ENCODE assay signal across 8 cellular contexts in genomic region chr10:44978570-44979280, GRCh38. TPM values are rescaled to one million over a fixed set of nuclear protein-coding genes. Genes with fewer than 3 reads are reported as not detected.
DNase-seq lines count a peak whose midpoint lies in the region; ATAC-seq and TF ChIP-seq lines count a peak whose summit lies in the region.

Gene DEPP1, minus strand, starts transcription at chr10:44978809. Its CDS starts 779 bp downstream, at chr10:44978030.

- H3K4me1 Mint-ChIP-seq in activated naive CD4-positive, alpha-beta T cell treated with anti-CD3 and anti-CD28 coated beads, Interleukin-2, amount 10 ng/mL, durations not matched to agents 7 days and 5 days: peaks cover 24% of the 10 kb centered on the region

- CTCF ChIA-PET in activated naive CD4-positive, alpha-beta T cell treated with anti-CD3 and anti-CD28 coated beads, Interleukin-2, amount 10 ng/mL, durations not matched to agents 7 days and 5 days (lab: Charles Lee): interaction anchor here (0.8 to 2.0 kb wide), 6 partner anchors 11 to 46 kb away, joined by 3 to 11 read pairs (median 3); partner anchors contain the start of gene ZNF22

- peaks cover 58 to 100% (median 66%) of the 10 kb centered on the region in 3 donors for H3K4me1 ChIP-seq in esophagus squamous epithelium

- intact Hi-C loops in esophagus squamous epithelium (cut with DNase I): no loop called here

- peaks cover 18% of the 10 kb centered on the region for H3K27me3 Mint-ChIP-seq in activated naive CD4-positive, alpha-beta T cell treated with anti-CD3 and anti-CD28 coated beads, Interleukin-2, amount 10 ng/mL, durations not matched to agents 7 days and 5 days

- no peak for ATAC-seq in HG03139 (IDR thresholded peaks at IDR 0.05; ENCODE audit: unreplicated experiment)

- peak; percentile 64 for DNase-seq in activated naive CD4-positive, alpha-beta T cell treated with anti-CD3 and anti-CD28 coated beads, Interleukin-2, amount 10 ng/mL, durations not matched to agents 7 days and 5 days
- DNase-seq in activated naive CD4-positive, alpha-beta T cell treated with anti-CD3 and anti-CD28 coated beads, Interleukin-2, amount 50 U/mL, for 16 hours: no peak
- peak; percentile 48 for DNase-seq in NCI-H1048 (lab: John Stamatoyannopoulos, UW)
- peak; percentile 29 to 72 for DNase-seq in SW 1271 (lab: John Stamatoyannopoulos, UW)
- peak; percentile 19 for DNase-seq in esophagus squamous epithelium (lab: John Stamatoyannopoulos, UW)
- DNase-seq in mucosa of gallbladder (ENCODE audit: low spot score): peak; percentile 94
- no peak for DNase-seq in SKM-1 treated with dmso at 0.1 percent for 144 hours (lab: John Stamatoyannopoulos, UW; ENCODE audit: unreplicated experiment)

- no peaks in the 10 kb centered on the region for H3K36me3 Mint-ChIP-seq in activated naive CD4-positive, alpha-beta T cell treated with anti-CD3 and anti-CD28 coated beads, Interleukin-2, amount 10 ng/mL, durations not matched to agents 7 days and 5 days

- peak within 1 kb of the TSS; percentile 26 to 74 (median 51) for H3K4me3 ChIP-seq in esophagus squamous epithelium

- H3K36me3 ChIP-seq in esophagus squamous epithelium: peaks cover 0 to 8% (median 0%) of the 10 kb centered on the region in 3 donors

- peak within 1 kb of the TSS; percentile 71 to 86 (median 82) for H3K27ac ChIP-seq in esophagus squamous epithelium

- WGBS in esophagus squamous epithelium, 2 donors: 4 to 76% methylated on average over 2 to 6 of the region's 12 CpGs

- TF ChIP-seq CTCF in esophagus squamous epithelium (IDR thresholded peaks at IDR 0.05): peak in 4 of 6 experiments; percentile 6 to 31 (median 26)

- H3K9me3 Mint-ChIP-seq in activated naive CD4-positive, alpha-beta T cell treated with anti-CD3 and anti-CD28 coated beads, Interleukin-2, amount 10 ng/mL, durations not matched to agents 7 days and 5 days: no peaks in the 10 kb centered on the region

- peak within 1 kb of the TSS; percentile 11 for H3K27ac Mint-ChIP-seq in activated naive CD4-positive, alpha-beta T cell treated with anti-CD3 and anti-CD28 coated beads, Interleukin-2, amount 10 ng/mL, durations not matched to agents 7 days and 5 days

- peak within 1 kb of the TSS; percentile 37 for H3K4me3 Mint-ChIP-seq in activated naive CD4-positive, alpha-beta T cell treated with anti-CD3 and anti-CD28 coated beads, Interleukin-2, amount 10 ng/mL, durations not matched to agents 7 days and 5 days

- no peaks in the 10 kb centered on the region for H3K9me3 ChIP-seq in esophagus squamous epithelium

- peak in 3 of 4 donors; percentile 77 to 99 (median 96) for TF ChIP-seq POLR2A in esophagus squamous epithelium (IDR thresholded peaks at IDR 0.05)

- H3K27me3 ChIP-seq in esophagus squamous epithelium: no peaks in the 10 kb centered on the region

RNA-seq across cellular contexts. Expression of gene DEPP1, which starts in this region (rescaled TPM):
- total RNA-seq in esophagus squamous epithelium (100 to 1,000 TPM in 1 of 4 donors, 10 to 100 TPM in 1, 1 to 10 TPM in 2; 2.5 to 116 (median 27.5) TPM), mucosa of gallbladder (45.8 TPM)

Comparison
In these comparisons a context has a peak if more than half of its experiments do, and no peak if none do; other contexts are left out.
1. DNase-seq: peak in activated naive CD4-positive, alpha-beta T cell treated with anti-CD3 and anti-CD28 coated beads, Interleukin-2, amount 10 ng/mL, durations not matched to agents 7 days and 5 days (single experiment), NCI-H1048 (single experiment), SW 1271 (2 of 2), esophagus squamous epithelium (single experiment) and mucosa of gallbladder (single experiment); none in activated naive CD4-positive, alpha-beta T cell treated with anti-CD3 and anti-CD28 coated beads, Interleukin-2, amount 50 U/mL, for 16 hours (single experiment) and SKM-1 treated with dmso at 0.1 percent for 144 hours (single experiment).